Comparison of ENCODE assay signal across 8 cellular contexts in genomic region chr6:107490568-107491058, GRCh38. TPM values are rescaled to one million over a fixed set of nuclear protein-coding genes. Genes with fewer than 3 reads are reported as not detected.
DNase-seq lines count a peak whose midpoint lies in the region; ATAC-seq and TF ChIP-seq lines count a peak whose summit lies in the region.

No MANE protein-coding gene starts in this region.

- peaks cover 2% of the 10 kb centered on the region for H3K79me2 ChIP-seq in parathyroid adenoma

- H2AFZ ChIP-seq in parathyroid adenoma = peak overlapping the region; percentile 98

- H3K4me3 ChIP-seq in H7 (ENCODE audit: insufficient read depth, low read depth, low read length) (peak overlapping the region; percentile 73), fibroblast of pulmonary artery (replicated peaks; ENCODE audit: low read depth, low read length) (peak overlapping the region; percentile 80), parathyroid adenoma (ENCODE audit: low read depth, low read length) (peak overlapping the region; percentile 75)

- no peak for TF ChIP-seq CTCF in fibroblast of pulmonary artery (IDR thresholded peaks at IDR 0.05; ENCODE audit: low read length, missing control alignments)
- TF ChIP-seq CTCF in parathyroid adenoma (IDR thresholded peaks at IDR 0.05) = no peak
- no peak for TF ChIP-seq CTCF in GM10266 (IDR thresholded peaks at IDR 0.05; ENCODE audit: control insufficient read depth, insufficient read depth, low read depth, missing control alignments)

- H3K4me1 ChIP-seq in parathyroid adenoma = peaks cover 31% of the 10 kb centered on the region

- no peaks in the 10 kb centered on the region for H3K9me3 ChIP-seq in parathyroid adenoma (ENCODE audit: control insufficient read depth, low read length)

- POLR2A ChIA-PET in HEK293T (lab: Yijun Ruan, JAX) = interaction anchor here (1.0 to 11.4 kb wide), 3 partner anchors 31 to 177 kb away, joined by 3 to 78 read pairs (median 6); partner anchors contain the start of gene PDSS2

- CTCF ChIA-PET in HEK293T (lab: Yijun Ruan, JAX) = interaction anchor here (0.6 kb wide), 1 partner anchor 176 kb away, joined by 3 read pairs; no protein-coding TSS in a partner anchor

- no peaks in the 10 kb centered on the region for H3K36me3 ChIP-seq in H7 (replicated peaks; ENCODE audit: control insufficient read depth, insufficient read depth, low read length)
- no peaks in the 10 kb centered on the region for H3K36me3 ChIP-seq in parathyroid adenoma (ENCODE audit: control insufficient read depth, insufficient read depth, low read length)

- H3K9ac ChIP-seq in parathyroid adenoma = peak overlapping the region; percentile 79

- peak; percentile 8; the same call in 2 of the 3 replicates for ATAC-seq in SK-N-SH treated with all-trans-retinoic acid at 6 μM for 48 hours
- ATAC-seq in HG02798 (IDR thresholded peaks at IDR 0.05; ENCODE audit: poor library complexity, unreplicated experiment) = no peak

- H3K27me3 ChIP-seq in H7 (ENCODE audit: control insufficient read depth, insufficient read depth, low read length) (peaks cover 59% of the 10 kb centered on the region), parathyroid adenoma (ENCODE audit: control insufficient read depth, insufficient read depth, low read length) (no peaks in the 10 kb centered on the region)

- peak overlapping the region; percentile 92 for H3K27ac ChIP-seq in parathyroid adenoma

- H3K4me2 ChIP-seq in parathyroid adenoma (ENCODE audit: low read length) = peak overlapping the region; percentile 74

- peak; percentile 67 for DNase-seq in H7
- no peak for DNase-seq in fibroblast of pulmonary artery (ENCODE audit: low read depth)
- DNase-seq in GM10266 (ENCODE audit: extremely low spot score) = no peak
- DNase-seq in HEK293T (ENCODE audit: extremely low spot score) = no peak
- no peak for DNase-seq in CD1c-positive myeloid dendritic cell (ENCODE audit: extremely low spot score)

TF ChIP-seq in SK-N-SH treated with all-trans-retinoic acid at 6 μM for 48 hours, 23 proteins besides CTCF, POLR2A, EP300 and RAD21 (continues in another document):
- TF ChIP-seq ZFP30 (CRISPR knock-in tag; IDR thresholded peaks at IDR 0.05) (no peak), POU6F1 (CRISPR knock-in tag; IDR thresholded peaks at IDR 0.05; ENCODE audit: borderline replicate concordance, low read depth) (no peak), OSR1 (CRISPR knock-in tag; IDR thresholded peaks at IDR 0.05) (no peak), TSHZ2 (CRISPR knock-in tag; IDR thresholded peaks at IDR 0.05) (no peak)

TF ChIP-seq in HEK293T, 16 proteins besides CTCF, POLR2A, EP300 and RAD21:
- no peak for TF ChIP-seq NFRKB (IDR thresholded peaks at IDR 0.05)
- no peak for TF ChIP-seq ARNT (IDR thresholded peaks at IDR 0.05)
- no peak for TF ChIP-seq ELF4 (IDR thresholded peaks at IDR 0.05)
- no peak for TF ChIP-seq FOXM1 (IDR thresholded peaks at IDR 0.05; ENCODE audit: borderline replicate concordance)
- TF ChIP-seq HDGF (IDR thresholded peaks at IDR 0.05; ENCODE audit: borderline replicate concordance) = no peak
- TF ChIP-seq PKNOX1 (IDR thresholded peaks at IDR 0.05) = no peak
- no peak for TF ChIP-seq ZNF384 (IDR thresholded peaks at IDR 0.05)
TF ChIP-seq in HEK293T: peak in this region for 0.

RNA-seq across cellular contexts. Expression of gene SOBP, which starts 0.7 kb away (rescaled TPM):
- 1.3 and 6.8 TPM in 2 replicates for total RNA-seq in H7 (2014; rRNA removed; shearing (Covaris generic))

RNA-seq across cellular contexts. Expression of gene PDSS2, which starts 31.2 kb away (rescaled TPM):
- 12.5 and 21.9 TPM in 2 replicates for total RNA-seq in H7 (2014; rRNA removed; shearing (Covaris generic))
